ENCODE assay signal across 25 cellular contexts in genomic region chr10:119598397-119598796, GRCh38. TPM values are rescaled to one million over a fixed set of nuclear protein-coding genes. Genes with fewer than 3 reads are reported as not detected.
DNase-seq lines count a peak whose midpoint lies in the region; ATAC-seq, FAIRE-seq and TF ChIP-seq lines count a peak whose summit lies in the region.
"Had no signal": no experiment of that assay in that cellular context is flagged by ENCODE, and none has a peak within 500 bp of the region (broad histone marks: within the 10 kb centered on the region; RNA-seq: fewer than 3 reads in every experiment).

No MANE protein-coding gene starts in this region.

- CTCF ChIA-PET in CD4-positive, alpha-beta memory T cell (lab: Charles Lee; ENCODE audit: partially characterized antibody) = interaction anchor here (1.0 kb wide), 2 partner anchors 55 to 88 kb away, joined by 5 read pairs; no protein-coding TSS in a partner anchor
- CTCF ChIA-PET in naive thymus-derived CD4-positive, alpha-beta T cell (lab: Charles Lee) = no interaction called here

- intact Hi-C loops in CD4-positive, alpha-beta memory T cell (cut with micrococcal nuclease) = loop anchor here (5.0 to 10.0 kb wide), 3 partner anchors 96 to 514 kb away; partner anchors contain the start of gene EIF3A
- intact Hi-C loops in activated T-helper 1 cell treated with anti-CD3 and anti-CD28 coated beads, Interleukin-12 subunit alpha, Interleukin-12 subunit beta, Interleukin-2, Interleukin-4 antibody, amounts not matched to agents 30 ng/mL and 10 ng/mL and 1 ng/mL, durations not matched to agents 14 hours and 24 hours and 36 hours (cut with micrococcal nuclease) = loop anchor here (5.0 kb wide), 1 partner anchor 101 kb away; no protein-coding TSS in a partner anchor
- intact Hi-C loops in naive thymus-derived CD4-positive, alpha-beta T cell (cut with micrococcal nuclease) = loop anchor here (5.0 to 10.0 kb wide), 4 partner anchors 96 to 496 kb away; partner anchors contain the start of gene DENND10 (in 2 of the 2)

- peak overlapping the region in 5 of 8 donors; percentile 1 to 99 (median 41) for H3K4me3 Mint-ChIP-seq in CD4-positive, alpha-beta memory T cell
- peak overlapping the region; percentile 4 for H3K4me3 Mint-ChIP-seq in activated T-helper 1 cell treated with anti-CD3 and anti-CD28 coated beads, Interleukin-12 subunit alpha, Interleukin-12 subunit beta, Interleukin-2, Interleukin-4 antibody, amounts not matched to agents 30 ng/mL and 10 ng/mL and 1 ng/mL, durations not matched to agents 14 hours and 24 hours and 36 hours
- peak overlapping the region in 8 of 10 donors; percentile 0 to 85 (median 31) for H3K4me3 Mint-ChIP-seq in naive thymus-derived CD4-positive, alpha-beta T cell

- H3K9me3 ChIP-seq in CD4-positive, alpha-beta memory T cell (ENCODE audit: control insufficient read depth in 1 of 2, low read length in 2 of 2) = no peaks in the 10 kb centered on the region
- H3K9me3 ChIP-seq in naive thymus-derived CD4-positive, alpha-beta T cell (ENCODE audit: control insufficient read depth in 2 of 3, low read length in 3 of 3) = no peaks in the 10 kb centered on the region
- H3K9me3 ChIP-seq: gastrocnemius medialis, sigmoid colon, stomach, tibial nerve had no signal

- H3K27ac ChIP-seq in CD4-positive, alpha-beta memory T cell (ENCODE audit: low read depth, low read length) = no peak overlapping the region
- no peak overlapping the region for H3K27ac ChIP-seq in naive thymus-derived CD4-positive, alpha-beta T cell (ENCODE audit: low read depth, low read length)
- H3K27ac ChIP-seq: stomach, tibial nerve had no signal

- H3K27me3 Mint-ChIP-seq in CD4-positive, alpha-beta memory T cell = no peaks in the 10 kb centered on the region
- H3K27me3 Mint-ChIP-seq in activated T-helper 1 cell treated with anti-CD3 and anti-CD28 coated beads, Interleukin-12 subunit alpha, Interleukin-12 subunit beta, Interleukin-2, Interleukin-4 antibody, amounts not matched to agents 30 ng/mL and 10 ng/mL and 1 ng/mL, durations not matched to agents 14 hours and 24 hours and 36 hours (ENCODE audit: insufficient read depth) = no peaks in the 10 kb centered on the region
- peaks cover 0 to 2% (median 0%) of the 10 kb centered on the region in 5 donors for H3K27me3 Mint-ChIP-seq in naive thymus-derived CD4-positive, alpha-beta T cell
- H3K27me3 Mint-ChIP-seq: activated CD4-positive, alpha-beta memory T cell treated with anti-CD3 and anti-CD28 coated beads for 36 hours had no signal

- H3K4me1 ChIP-seq in CD4-positive, alpha-beta memory T cell (ENCODE audit: insufficient read depth, low read length) = peaks cover 27% of the 10 kb centered on the region
- peaks cover 13 to 22% of the 10 kb centered on the region in 2 donors for H3K4me1 ChIP-seq in naive thymus-derived CD4-positive, alpha-beta T cell (ENCODE audit: control insufficient read depth in 2 of 2, insufficient read depth in 2 of 2, low read length in 2 of 2)

- H3K4me3 ChIP-seq in CD4-positive, alpha-beta memory T cell (ENCODE audit: low read length in 2 of 2) = no peak overlapping the region
- H3K4me3 ChIP-seq in GM12875 (ENCODE audit: low read depth, low read length) = peak overlapping the region; percentile 100
- H3K4me3 ChIP-seq in naive thymus-derived CD4-positive, alpha-beta T cell (ENCODE audit: low read length) = no peak overlapping the region
- H3K4me3 ChIP-seq: gastrocnemius medialis, sigmoid colon, stomach, tibial nerve had no signal

- no peaks in the 10 kb centered on the region for H3K27me3 ChIP-seq in CD4-positive, alpha-beta memory T cell (ENCODE audit: insufficient read depth, low read length)
- H3K27me3 ChIP-seq in naive thymus-derived CD4-positive, alpha-beta T cell (ENCODE audit: control insufficient read depth in 2 of 2, insufficient read depth in 2 of 2, low read length in 2 of 2) = no peaks in the 10 kb centered on the region
- H3K27me3 ChIP-seq: gastrocnemius medialis, sigmoid colon, stomach, tibial nerve had no signal

- no peak for DNase-seq in CD4-positive, alpha-beta memory T cell
- DNase-seq in activated T-helper 1 cell treated with anti-CD3 and anti-CD28 coated beads, Interleukin-12 subunit alpha, Interleukin-12 subunit beta, Interleukin-2, Interleukin-4 antibody, amounts not matched to agents 30 ng/mL and 10 ng/mL and 1 ng/mL, durations not matched to agents 14 hours and 24 hours and 36 hours (ENCODE audit: low spot score) = no peak
- no peak for DNase-seq in naive thymus-derived CD4-positive, alpha-beta T cell
- DNase-seq in GM19239 (ENCODE audit: insufficient read length, low spot score) = no peak
- no peak for DNase-seq in HuH-7.5 (ENCODE audit: low spot score)
- no peak for DNase-seq in activated naive CD4-positive, alpha-beta T cell treated with anti-CD3 and anti-CD28 coated beads, Interleukin-2, amount 50 U/mL, for 16 hours
- DNase-seq: activated CD4-positive, alpha-beta memory T cell treated with anti-CD3 and anti-CD28 coated beads for 36 hours; activated CD4-positive, CD25-positive, alpha-beta regulatory T cell; activated CD8-positive, alpha-beta memory T cell treated with anti-CD3 and anti-CD28 coated beads, Interleukin-2, amount 50 U/mL, for 48 hours; activated naive CD4-positive, alpha-beta T cell treated with Interleukin-2 at 50 U/mL for 16 hours; aorta; caudate nucleus; gastrocnemius medialis; hippocampal formation; NCI-H1092; NCI-H1930; NCI-H2227 treated with DMSO at 0.1 percent for 48 hours; NCI-H774; sigmoid colon; stimulated activated CD4-positive, alpha-beta T cell treated with anti-CD3 and anti-CD28 coated beads, Interleukin-15, amount 100 ng/mL, for 24 hours; stomach had no signal

- no peak for TF ChIP-seq CTCF in GM12875 (IDR thresholded peaks at IDR 0.05; ENCODE audit: borderline replicate concordance, insufficient read depth, low read depth, low read length)

- no peaks in the 10 kb centered on the region for H3K9me3 Mint-ChIP-seq in CD4-positive, alpha-beta memory T cell
- no peaks in the 10 kb centered on the region for H3K9me3 Mint-ChIP-seq in activated T-helper 1 cell treated with anti-CD3 and anti-CD28 coated beads, Interleukin-12 subunit alpha, Interleukin-12 subunit beta, Interleukin-2, Interleukin-4 antibody, amounts not matched to agents 30 ng/mL and 10 ng/mL and 1 ng/mL, durations not matched to agents 14 hours and 24 hours and 36 hours
- H3K9me3 Mint-ChIP-seq in naive thymus-derived CD4-positive, alpha-beta T cell = no peaks in the 10 kb centered on the region
- H3K9me3 Mint-ChIP-seq: activated CD4-positive, alpha-beta memory T cell treated with anti-CD3 and anti-CD28 coated beads for 36 hours had no signal

- peak overlapping the region in 4 of 7 donors; percentile 7 to 99 (median 20) for H3K27ac Mint-ChIP-seq in CD4-positive, alpha-beta memory T cell
- no peak overlapping the region for H3K27ac Mint-ChIP-seq in activated T-helper 1 cell treated with anti-CD3 and anti-CD28 coated beads, Interleukin-12 subunit alpha, Interleukin-12 subunit beta, Interleukin-2, Interleukin-4 antibody, amounts not matched to agents 30 ng/mL and 10 ng/mL and 1 ng/mL, durations not matched to agents 14 hours and 24 hours and 36 hours
- H3K27ac Mint-ChIP-seq in naive thymus-derived CD4-positive, alpha-beta T cell = peak overlapping the region in 6 of 9 donors; percentile 2 to 98 (median 60)

- H3K36me3 ChIP-seq in CD4-positive, alpha-beta memory T cell (ENCODE audit: insufficient read depth, low read length) = no peaks in the 10 kb centered on the region
- peaks cover 0 to 8% (median 0%) of the 10 kb centered on the region in 3 experiments for H3K36me3 ChIP-seq in naive thymus-derived CD4-positive, alpha-beta T cell (ENCODE audit: control insufficient read depth in 2 of 3, insufficient read depth in 3 of 3, low read length in 3 of 3)
- H3K36me3 ChIP-seq: stomach had no signal

- H3K4me1 Mint-ChIP-seq in CD4-positive, alpha-beta memory T cell = peaks cover 25 to 41% (median 28%) of the 10 kb centered on the region in 4 donors
- H3K4me1 Mint-ChIP-seq in activated T-helper 1 cell treated with anti-CD3 and anti-CD28 coated beads, Interleukin-12 subunit alpha, Interleukin-12 subunit beta, Interleukin-2, Interleukin-4 antibody, amounts not matched to agents 30 ng/mL and 10 ng/mL and 1 ng/mL, durations not matched to agents 14 hours and 24 hours and 36 hours (ENCODE audit: low read depth) = peaks cover 35% of the 10 kb centered on the region
- peaks cover 24 to 48% (median 36%) of the 10 kb centered on the region in 7 donors for H3K4me1 Mint-ChIP-seq in naive thymus-derived CD4-positive, alpha-beta T cell

- H3K36me3 Mint-ChIP-seq in CD4-positive, alpha-beta memory T cell = peaks cover 4 to 24% of the 10 kb centered on the region in 2 donors
- H3K36me3 Mint-ChIP-seq in activated T-helper 1 cell treated with anti-CD3 and anti-CD28 coated beads, Interleukin-12 subunit alpha, Interleukin-12 subunit beta, Interleukin-2, Interleukin-4 antibody, amounts not matched to agents 30 ng/mL and 10 ng/mL and 1 ng/mL, durations not matched to agents 14 hours and 24 hours and 36 hours (ENCODE audit: low read depth) = peaks cover 25% of the 10 kb centered on the region
- peaks cover 0 to 17% (median 5%) of the 10 kb centered on the region in 5 donors for H3K36me3 Mint-ChIP-seq in naive thymus-derived CD4-positive, alpha-beta T cell

- no peak for ATAC-seq in naive thymus-derived CD4-positive, alpha-beta T cell
- ATAC-seq: gastrocnemius medialis had no signal

- FAIRE-seq in GM19239 (lab: Jason Lieb, UNC) = no peak
- FAIRE-seq: G401.6, islet of Langerhans had no signal

- POLR2A ChIA-PET in CD4-positive, alpha-beta memory T cell (lab: Charles Lee; ENCODE audit: partially characterized antibody) = interaction anchor here (1.1 to 1.9 kb wide), 2 partner anchors 56 to 392 kb away, joined by 3 to 7 read pairs; partner anchors contain the start of gene GRK5
- POLR2A ChIA-PET in naive thymus-derived CD4-positive, alpha-beta T cell (lab: Charles Lee) = interaction anchor here (1.0 to 1.7 kb wide), 3 partner anchors 10 to 275 kb away, joined by 3 to 6 read pairs (median 4); partner anchors contain the start of genes BAG3 and MCMBP

RNA-seq across cellular contexts. Expression of gene TIAL1, which starts 1.6 kb away (rescaled TPM):
- total RNA-seq in CD4-positive, alpha-beta memory T cell = 100 to 1,000 TPM; 201 to 212 TPM
- polyA plus RNA-seq in CD4-positive, alpha-beta memory T cell = 10 to 100 TPM in 1 of 2 donors, 1 to 10 TPM in 1; 8.8 to 12.0 TPM
- 192 and 195 TPM in 2 replicates for total RNA-seq in activated T-helper 1 cell treated with anti-CD3 and anti-CD28 coated beads, Interleukin-12 subunit alpha, Interleukin-12 subunit beta, Interleukin-2, Interleukin-4 antibody, amounts not matched to agents 30 ng/mL and 10 ng/mL and 1 ng/mL, durations not matched to agents 14 hours and 24 hours and 36 hours
- 100 to 1,000 TPM; 166 to 228 (median 176) TPM for total RNA-seq in naive thymus-derived CD4-positive, alpha-beta T cell
- polyA plus RNA-seq in naive thymus-derived CD4-positive, alpha-beta T cell = 10 to 100 TPM; 10.5 to 13.6 TPM

RNA-seq across cellular contexts. Expression of gene BAG3, which starts 52.8 kb away (rescaled TPM):
- 10 to 100 TPM; 20.8 to 21.6 TPM for total RNA-seq in CD4-positive, alpha-beta memory T cell
- 10 to 100 TPM in 1 of 2 donors, 1 to 10 TPM in 1; 8.5 to 27.3 TPM for polyA plus RNA-seq in CD4-positive, alpha-beta memory T cell
- total RNA-seq in activated T-helper 1 cell treated with anti-CD3 and anti-CD28 coated beads, Interleukin-12 subunit alpha, Interleukin-12 subunit beta, Interleukin-2, Interleukin-4 antibody, amounts not matched to agents 30 ng/mL and 10 ng/mL and 1 ng/mL, durations not matched to agents 14 hours and 24 hours and 36 hours = 30.4 and 30.5 TPM in 2 replicates
- 10 to 100 TPM; 21.9 to 44.5 (median 23.1) TPM for total RNA-seq in naive thymus-derived CD4-positive, alpha-beta T cell
- 10 to 100 TPM; 17.3 to 64.3 TPM for polyA plus RNA-seq in naive thymus-derived CD4-positive, alpha-beta T cell

RNA-seq across cellular contexts. Expression of gene RGS10, which starts 55.9 kb away (rescaled TPM):
- 100 to 1,000 TPM; 115 to 122 TPM for total RNA-seq in CD4-positive, alpha-beta memory T cell
- polyA plus RNA-seq in CD4-positive, alpha-beta memory T cell = 100 to 1,000 TPM; 153 to 187 TPM
- total RNA-seq in activated T-helper 1 cell treated with anti-CD3 and anti-CD28 coated beads, Interleukin-12 subunit alpha, Interleukin-12 subunit beta, Interleukin-2, Interleukin-4 antibody, amounts not matched to agents 30 ng/mL and 10 ng/mL and 1 ng/mL, durations not matched to agents 14 hours and 24 hours and 36 hours = 142 and 150 TPM in 2 replicates
- total RNA-seq in naive thymus-derived CD4-positive, alpha-beta T cell = 100 to 1,000 TPM in 4 of 5 experiments, 10 to 100 TPM in 1; 89.5 to 206 (median 149) TPM
- 100 to 1,000 TPM; 407 to 462 TPM for polyA plus RNA-seq in naive thymus-derived CD4-positive, alpha-beta T cell
